Comparison of ENCODE assay signal across 34 cellular contexts in genomic region chrX:76407795-76408194, GRCh38.
"Had no signal": no experiment of that assay in that cellular context is flagged by ENCODE, and none has a peak within 500 bp of the region (broad histone marks: within the 10 kb centered on the region; RNA-seq: fewer than 3 reads in every experiment).

No MANE protein-coding gene starts in this region.

- H3K4me3 ChIP-seq: adrenal gland, cardiac muscle cell had no signal

- H3K9me3 ChIP-seq: adrenal gland had no signal

- H3K27me3 Mint-ChIP-seq: activated CD4-positive, alpha-beta T cell treated with anti-CD3 and anti-CD28 coated beads, Interleukin-2, amount 10 ng/mL, durations not matched to agents 24 days and 14 days; activated CD8-positive, alpha-beta T cell treated with anti-CD3 and anti-CD28 coated beads for 36 hours; activated naive CD8-positive, alpha-beta T cell treated with anti-CD3 and anti-CD28 coated beads for 36 hours; central memory CD8-positive, alpha-beta T cell had no signal

- H3K36me3 Mint-ChIP-seq: activated CD4-positive, alpha-beta memory T cell treated with anti-CD3 and anti-CD28 coated beads for 36 hours; activated naive CD4-positive, alpha-beta T cell treated with anti-CD3 and anti-CD28 coated beads, Interleukin-2, amount 50 U/mL, for 72 hours; activated naive CD8-positive, alpha-beta T cell treated with anti-CD3 and anti-CD28 coated beads for 36 hours; brain had no signal

- H3K27ac Mint-ChIP-seq: activated B cell treated with CpG ODN at 0.5 μM for 24 hours; activated CD4-positive, alpha-beta memory T cell treated with anti-CD3 and anti-CD28 coated beads for 36 hours; activated CD4-positive, alpha-beta T cell treated with anti-CD3 and anti-CD28 coated beads, Interleukin-2, amount 10 ng/mL, durations not matched to agents 24 days and 14 days; activated CD8-positive, alpha-beta T cell treated with anti-CD3 and anti-CD28 coated beads for 36 hours; activated naive CD4-positive, alpha-beta T cell treated with anti-CD3 and anti-CD28 coated beads for 36 hours; activated naive CD4-positive, alpha-beta T cell treated with anti-CD3 and anti-CD28 coated beads, Interleukin-2, amount 50 U/mL, for 72 hours; activated naive CD8-positive, alpha-beta T cell treated with anti-CD3 and anti-CD28 coated beads for 36 hours; brain; T-helper 1 cell treated with Interleukin-12 subunit alpha and Interleukin-12 subunit beta and Interleukin-4 antibody, amounts not matched to agents 30 μg/mL and 1 μg/mL, for 36 hours; T-helper 2 cell treated with Interferon-gamma antibody and Interleukin-4, amounts not matched to agents 5 μg/mL and 100 μg/mL, for 36 hours had no signal

- ATAC-seq: activated CD8-positive, alpha-beta T cell treated with anti-CD3 and anti-CD28 coated beads for 36 hours; activated T-cell treated with anti-CD3 and anti-CD28 coated beads, Interleukin-2, amount 50 U/mL, for 4 hours had no signal

- H3K4me1 ChIP-seq: adrenal gland had no signal

- DNase-seq: activated B cell treated with CpG ODN at 0.5 μM for 24 hours; activated CD4-positive, alpha-beta memory T cell treated with anti-CD3 and anti-CD28 coated beads for 36 hours; activated CD4-positive, alpha-beta T cell treated with anti-CD3 and anti-CD28 coated beads for 4 hours; activated CD4-positive, alpha-beta T cell treated with anti-CD3 and anti-CD28 coated beads, Interleukin-2, amount 10 ng/mL, durations not matched to agents 24 days and 14 days; activated CD4-positive, alpha-beta T cell treated with anti-CD3 and anti-CD28 coated beads, Interleukin-2, amount 50 U/mL, for 1 hour; activated CD4-positive, alpha-beta T cell treated with anti-CD3 and anti-CD28 coated beads, Interleukin-2, amount 50 U/mL, for 4 hours; activated CD4-positive, CD25-positive, alpha-beta regulatory T cell treated with anti-CD3 and anti-CD28 coated beads, Interleukin-2, amount 50 U/mL, for 72 hours; activated CD8-positive, alpha-beta memory T cell treated with anti-CD3 and anti-CD28 coated beads, Interleukin-2, amount 50 U/mL, for 48 hours; activated CD8-positive, alpha-beta T cell treated with anti-CD3 and anti-CD28 coated beads for 36 hours; activated effector memory CD4-positive, alpha-beta T cell treated with anti-CD3 and anti-CD28 coated beads, Interleukin-2, amount 50 U/mL, for 16 hours; activated gamma-delta T cell treated with Interleukin-2 at 50 U/mL for 16 hours; activated naive CD4-positive, alpha-beta T cell; activated naive CD4-positive, alpha-beta T cell treated with anti-CD3 and anti-CD28 coated beads for 36 hours; activated naive CD4-positive, alpha-beta T cell treated with anti-CD3 and anti-CD28 coated beads, Interleukin-2, amount 50 U/mL, for 16 hours; activated naive CD8-positive, alpha-beta T cell treated with anti-CD3 and anti-CD28 coated beads for 36 hours; activated T-cell treated with anti-CD3 and anti-CD28 coated beads, Interleukin-2, amount 50 U/mL, for 1 hour; activated T-cell treated with anti-CD3 and anti-CD28 coated beads, Interleukin-2, amount 50 U/mL, for 4 hours; adrenal gland; amniotic stem cell; aorta; caudate nucleus; cerebellar nuclear complex; T-helper 1 cell; T-helper 2 cell; T-helper 9 cell had no signal

- H3K4me1 Mint-ChIP-seq: activated B cell treated with CpG ODN at 0.5 μM for 24 hours; activated CD4-positive, alpha-beta T cell treated with anti-CD3 and anti-CD28 coated beads, Interleukin-2, amount 10 ng/mL, durations not matched to agents 24 days and 14 days; activated naive CD8-positive, alpha-beta T cell treated with anti-CD3 and anti-CD28 coated beads for 36 hours; brain; central memory CD8-positive, alpha-beta T cell had no signal

- H3K27ac ChIP-seq: adrenal gland, cardiac muscle cell, VCaP had no signal

- H3K9me3 Mint-ChIP-seq: activated B cell treated with CpG ODN at 0.5 μM for 24 hours; activated CD4-positive, alpha-beta memory T cell treated with anti-CD3 and anti-CD28 coated beads for 36 hours; activated CD4-positive, alpha-beta T cell treated with anti-CD3 and anti-CD28 coated beads, Interleukin-2, amount 10 ng/mL, durations not matched to agents 24 days and 14 days; activated CD8-positive, alpha-beta T cell treated with anti-CD3 and anti-CD28 coated beads for 36 hours; activated naive CD4-positive, alpha-beta T cell treated with anti-CD3 and anti-CD28 coated beads for 36 hours; activated naive CD4-positive, alpha-beta T cell treated with anti-CD3 and anti-CD28 coated beads, Interleukin-2, amount 50 U/mL, for 72 hours; activated naive CD8-positive, alpha-beta T cell treated with anti-CD3 and anti-CD28 coated beads for 36 hours; activated T-cell treated with anti-CD3 and anti-CD28 coated beads, Interleukin-2, amount 50 U/mL, for 4 hours; central memory CD8-positive, alpha-beta T cell; T-helper 1 cell treated with Interleukin-12 subunit alpha and Interleukin-12 subunit beta and Interleukin-4 antibody, amounts not matched to agents 30 μg/mL and 1 μg/mL, for 36 hours; T-helper 2 cell treated with Interferon-gamma antibody and Interleukin-4, amounts not matched to agents 5 μg/mL and 100 μg/mL, for 36 hours had no signal

- H3K36me3 ChIP-seq: adrenal gland, cardiac muscle cell had no signal

- FAIRE-seq: bronchial epithelial cell, TTC549 had no signal

- H3K4me3 Mint-ChIP-seq: activated B cell treated with CpG ODN at 0.5 μM for 24 hours; activated CD4-positive, alpha-beta memory T cell treated with anti-CD3 and anti-CD28 coated beads for 36 hours; activated CD4-positive, alpha-beta T cell treated with anti-CD3 and anti-CD28 coated beads, Interleukin-2, amount 10 ng/mL, durations not matched to agents 24 days and 14 days; activated CD8-positive, alpha-beta T cell treated with anti-CD3 and anti-CD28 coated beads for 36 hours; activated naive CD4-positive, alpha-beta T cell treated with anti-CD3 and anti-CD28 coated beads for 36 hours; activated naive CD8-positive, alpha-beta T cell treated with anti-CD3 and anti-CD28 coated beads for 36 hours; activated T-cell treated with anti-CD3 and anti-CD28 coated beads, Interleukin-2, amount 50 U/mL, for 4 hours; brain; central memory CD8-positive, alpha-beta T cell; T-helper 1 cell treated with Interleukin-12 subunit alpha and Interleukin-12 subunit beta and Interleukin-4 antibody, amounts not matched to agents 30 μg/mL and 1 μg/mL, for 36 hours; T-helper 2 cell treated with Interferon-gamma antibody and Interleukin-4, amounts not matched to agents 5 μg/mL and 100 μg/mL, for 36 hours had no signal

- H3K27me3 ChIP-seq: cardiac muscle cell had no signal
